8 cellular contexts compared by ENCODE assay signal in genomic region chr1:25239681-25240541, GRCh38. TPM values are rescaled to one million over a fixed set of nuclear protein-coding genes. Genes with fewer than 3 reads are reported as not detected.
A peak's percentile ranks its signal among the peaks of the same experiment; 100 is the strongest.
DNase-seq lines count a peak whose midpoint lies in the region; ATAC-seq and TF ChIP-seq lines count a peak whose summit lies in the region.

No MANE protein-coding gene starts in this region.

- H3K36me3 Mint-ChIP-seq in CD8-positive, alpha-beta memory T cell, result peaks cover 15 to 56% (median 18%) of the 10 kb centered on the region in 3 donors

- H3K27ac ChIP-seq in CD8-positive, alpha-beta memory T cell (ENCODE audit: low read depth, low read length), result peak overlapping the region; percentile 58
- H3K27ac ChIP-seq in HL-60 (replicated peaks) (peak overlapping the region; percentile 77), mesodermal cell (ENCODE audit: low read depth, low read length, severe bottlenecking) (peak overlapping the region; percentile 71)

- peak overlapping the region; percentile 86 to 98 (median 91) for H3K4me3 Mint-ChIP-seq in CD8-positive, alpha-beta memory T cell

- POLR2A ChIA-PET in CD8-positive, alpha-beta memory T cell (lab: Charles Lee), result interaction anchor here (0.5 to 1.0 kb wide), 3 partner anchors 8 to 368 kb away, joined by 3 to 7 read pairs (median 5); partner anchors contain the start of gene SYF2

- H3K4me1 ChIP-seq in CD8-positive, alpha-beta memory T cell (ENCODE audit: insufficient read depth, low read length), result peaks cover 45% of the 10 kb centered on the region
- H3K4me1 ChIP-seq in endocrine pancreas (ENCODE audit: control insufficient read depth, insufficient read depth, low read length) (peaks cover 12% of the 10 kb centered on the region), mesodermal cell (ENCODE audit: control insufficient read depth, insufficient read depth, low read length, poor library complexity, severe bottlenecking) (peaks cover 14% of the 10 kb centered on the region)

- H3K27me3 Mint-ChIP-seq in CD8-positive, alpha-beta memory T cell, result no peaks in the 10 kb centered on the region

- 28 to 35% methylated on average over 17 to 31 of the region's 41 CpGs for WGBS in mesodermal cell (ENCODE audit: insufficient coverage in 2 of 2), 2 experiments

- peak overlapping the region; percentile 91 for H3K9ac ChIP-seq in endocrine pancreas (ENCODE audit: control insufficient read depth, insufficient read depth, low read length)

- H3K9me3 ChIP-seq in CD8-positive, alpha-beta memory T cell (ENCODE audit: low read length), result no peaks in the 10 kb centered on the region
- no peaks in the 10 kb centered on the region for H3K9me3 ChIP-seq in endocrine pancreas (ENCODE audit: control insufficient read depth, low read length)
- H3K9me3 ChIP-seq in mesodermal cell (ENCODE audit: control insufficient read depth, low read length), result no peaks in the 10 kb centered on the region

- H3K4me1 Mint-ChIP-seq in CD8-positive, alpha-beta memory T cell, result peaks cover 40 to 78% (median 71%) of the 10 kb centered on the region in 3 donors

- DNase-seq in CD8-positive, alpha-beta memory T cell, result peak; percentile 79 to 89 (median 83)
- peak; percentile 89 to 97 for DNase-seq in HL-60 (ENCODE audit: low read depth in 1 of 2, low spot score in 1 of 2)
- peak; percentile 92 to 93 for DNase-seq in NOMO-1 (lab: John Stamatoyannopoulos, UW; ENCODE audit: unreplicated experiment in 2 of 2)
- peak; percentile 68 to 91 (median 84) for DNase-seq in activated CD8-positive, alpha-beta memory T cell treated with anti-CD3 and anti-CD28 coated beads for 48 hours (ENCODE audit: low read depth in 2 of 3, low spot score in 2 of 3)
- peak; percentile 75 for DNase-seq in stimulated activated CD8-positive, alpha-beta memory T cell treated with anti-CD3 and anti-CD28 coated beads, Interleukin-15, amount 100 ng/mL, for 24 hours (ENCODE audit: low read depth)

- peak; percentile 77 for TF ChIP-seq CTCF in HL-60 (IDR thresholded peaks at IDR 0.05; ENCODE audit: insufficient read depth, low read length)

- H3K36me3 ChIP-seq in CD8-positive, alpha-beta memory T cell (ENCODE audit: insufficient read depth, low read length), result peaks cover 28% of the 10 kb centered on the region
- H3K36me3 ChIP-seq in endocrine pancreas (ENCODE audit: control insufficient read depth, insufficient read depth, low read length) (no peaks in the 10 kb centered on the region), mesodermal cell (ENCODE audit: control insufficient read depth, insufficient read depth, low read length) (peaks cover 45% of the 10 kb centered on the region)

- H3K27ac Mint-ChIP-seq in CD8-positive, alpha-beta memory T cell, result peak overlapping the region; percentile 87 to 99 (median 93)

- CTCF ChIA-PET in CD8-positive, alpha-beta memory T cell (lab: Charles Lee), result interaction anchor here (0.6 to 1.5 kb wide), 4 partner anchors 15 to 141 kb away, joined by 3 to 4 read pairs (median 3); no protein-coding TSS in a partner anchor

- peak; percentile 74 for ATAC-seq in GM19463 (IDR thresholded peaks at IDR 0.05; ENCODE audit: unreplicated experiment)

- peak overlapping the region; percentile 66 for H3K4me3 ChIP-seq in CD8-positive, alpha-beta memory T cell (ENCODE audit: low read length)
- H3K4me3 ChIP-seq in HL-60 (replicated peaks; ENCODE audit: insufficient read depth, low read length), result peak overlapping the region; percentile 35
- peak overlapping the region; percentile 94 for H3K4me3 ChIP-seq in endocrine pancreas (ENCODE audit: control insufficient read depth, insufficient read depth, low read length)
- peak overlapping the region; percentile 33 for H3K4me3 ChIP-seq in mesodermal cell (ENCODE audit: extremely low read depth, insufficient read depth, low read length, poor library complexity, severe bottlenecking)

- H3K9me3 Mint-ChIP-seq in CD8-positive, alpha-beta memory T cell, result no peaks in the 10 kb centered on the region

- no peaks in the 10 kb centered on the region for H3K27me3 ChIP-seq in CD8-positive, alpha-beta memory T cell (ENCODE audit: insufficient read depth, low read length, poor library complexity, severe bottlenecking)
- H3K27me3 ChIP-seq in HL-60 (ENCODE audit: insufficient read depth, poor library complexity, severe bottlenecking) (no peaks in the 10 kb centered on the region), endocrine pancreas (ENCODE audit: control insufficient read depth, insufficient read depth, low read length) (no peaks in the 10 kb centered on the region)

RNA-seq across cellular contexts. Expression of gene RSRP1, which starts 7.3 kb away (rescaled TPM):
- total RNA-seq in CD8-positive, alpha-beta memory T cell, result 100 to 1,000 TPM; 116 to 124 TPM
- 47.5 TPM for polyA plus RNA-seq in CD8-positive, alpha-beta memory T cell
- polyA plus RNA-seq in mesodermal cell (2013, experiment 1 of 2), result 69.0 TPM
- 91.3 TPM for polyA plus RNA-seq in mesodermal cell (2013, experiment 2 of 2)

RNA-seq across cellular contexts. Expression of gene SYF2, which starts 7.6 kb away (rescaled TPM):
- total RNA-seq in CD8-positive, alpha-beta memory T cell, result 10 to 100 TPM; 38.4 to 40.4 TPM
- 90.7 TPM for polyA plus RNA-seq in CD8-positive, alpha-beta memory T cell
- polyA plus RNA-seq in mesodermal cell (2013, experiment 1 of 2), result 51.5 TPM
- 67.2 TPM for polyA plus RNA-seq in mesodermal cell (2013, experiment 2 of 2)

RNA-seq across cellular contexts. Expression of gene RHD, which starts 32.4 kb away (rescaled TPM):
- total RNA-seq in CD8-positive, alpha-beta memory T cell, result not detected
- polyA plus RNA-seq in CD8-positive, alpha-beta memory T cell, result 0.46 TPM
- polyA plus RNA-seq in mesodermal cell (2013, experiment 1 of 2), result not detected
- not detected for polyA plus RNA-seq in mesodermal cell (2013, experiment 2 of 2)

Comparison
In these comparisons a context has a peak if more than half of its experiments do, and no peak if none do; other contexts are left out.
1. Peak in every context shown above with its lines: DNase-seq, ATAC-seq, H3K4me3 ChIP-seq and H3K27ac ChIP-seq.
2. H3K4me3 ChIP-seq: peak in every context shown above with its lines; median percentile 94 in endocrine pancreas; 66 in CD8-positive, alpha-beta memory T cell; 35 in HL-60; 33 in mesodermal cell.